Comparison of ENCODE assay signal across 1 cellular context in genomic region chr2:209790066-209790728, GRCh38.
TF ChIP-seq lines count a peak whose summit lies in the region.

No MANE protein-coding gene starts in this region.

TF ChIP-seq in SK-N-SH treated with all-trans-retinoic acid at 6 μM for 48 hours, 23 proteins besides CTCF, POLR2A, EP300 and RAD21 (continued from another document):
- no peak for TF ChIP-seq GLIS3 (CRISPR knock-in tag; IDR thresholded peaks at IDR 0.05)
- no peak for TF ChIP-seq ARNTL (CRISPR knock-in tag; IDR thresholded peaks at IDR 0.05; ENCODE audit: borderline replicate concordance, low read depth)
- peak; percentile 73 for TF ChIP-seq ZNF70 (CRISPR knock-in tag; IDR thresholded peaks at IDR 0.05)
